8 cellular contexts compared by ENCODE assay signal in the genomic region with DNA sequence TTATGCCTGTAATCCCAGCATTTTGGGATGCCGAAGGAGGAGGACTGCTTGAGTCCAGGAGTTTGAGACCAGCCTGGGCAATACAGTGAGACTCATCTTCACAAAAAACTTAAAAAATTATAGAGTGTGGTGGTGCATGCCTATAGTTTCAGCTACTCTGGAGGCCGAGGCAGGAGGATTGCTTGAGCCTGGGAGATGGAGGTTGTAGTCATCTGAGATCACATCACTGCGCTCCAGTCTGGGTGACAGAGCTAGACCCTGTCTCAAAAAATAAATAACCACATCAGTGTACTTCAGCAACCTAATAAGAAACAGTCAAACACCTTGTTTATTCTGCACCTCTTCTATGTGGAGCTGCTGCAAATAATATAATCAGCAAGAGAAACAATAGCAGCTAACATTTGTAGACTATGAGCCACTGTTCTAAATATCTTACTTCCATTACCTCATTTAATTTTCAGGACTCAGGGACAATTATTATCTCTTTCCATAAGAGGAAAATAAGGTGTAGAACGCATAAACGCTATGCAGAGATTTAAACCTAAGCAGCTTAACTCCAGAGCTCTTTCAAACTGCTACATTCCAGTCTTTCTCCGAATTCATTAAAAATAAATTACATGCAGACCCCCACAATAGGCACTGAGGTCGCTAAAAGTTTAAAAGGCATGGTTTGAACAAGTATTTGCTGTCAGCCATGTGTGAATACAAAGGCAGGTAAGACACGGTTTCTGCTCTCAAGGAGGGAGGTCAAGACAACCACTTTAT. TPM values are rescaled to one million over a fixed set of nuclear protein-coding genes. Genes with fewer than 3 reads are reported as not detected.
A peak's percentile ranks its signal among the peaks of the same experiment; 100 is the strongest.
DNase-seq lines count a peak whose midpoint lies in the region; ATAC-seq and TF ChIP-seq lines count a peak whose summit lies in the region.

No MANE protein-coding gene starts in this region.

- intact Hi-C loops in HCT116 (cut with micrococcal nuclease): no loop called here

- H3K9me3 ChIP-seq in HCT116 (ENCODE audit: control insufficient read depth in 1 of 2, insufficient read depth in 1 of 2, low read depth in 1 of 2, low read length in 2 of 2): no peaks in the 10 kb centered on the region
- no peaks in the 10 kb centered on the region for H3K9me3 ChIP-seq in T-helper 17 cell (ENCODE audit: control insufficient read depth, low read length, poor library complexity, severe bottlenecking)
- H3K9me3 ChIP-seq in skeletal muscle satellite cell (replicated peaks; ENCODE audit: low read length): no peaks in the 10 kb centered on the region

- H3K4me3 ChIP-seq in HCT116 (replicated peaks in 1 of 2; ENCODE audit: low read depth in 1 of 2, low read length in 2 of 2) (peak overlapping the region; percentile 88 to 92), skeletal muscle satellite cell (ENCODE audit: low read length) (peak overlapping the region; percentile 96)

- no peak overlapping the region for H3K27ac ChIP-seq in HCT116 (ENCODE audit: low read depth, low read length)
- H3K27ac ChIP-seq in foreskin keratinocyte: peak overlapping the region; percentile 62

- H3K27me3 ChIP-seq in HCT116 (ENCODE audit: insufficient read depth, low read length) (no peaks in the 10 kb centered on the region), foreskin keratinocyte (no peaks in the 10 kb centered on the region), skeletal muscle satellite cell (ENCODE audit: control insufficient read depth, insufficient read depth, low read length) (no peaks in the 10 kb centered on the region)

- no peak for TF ChIP-seq POLR2A in HCT116 (IDR thresholded peaks at IDR 0.05; ENCODE audit: borderline replicate concordance, extremely low read depth, insufficient read depth, insufficient read length)

- H3K4me2 ChIP-seq in HCT116 (ENCODE audit: low read length) (peak overlapping the region; percentile 79), skeletal muscle satellite cell (ENCODE audit: low read length) (peak overlapping the region; percentile 88)

- POLR2A ChIA-PET in HCT116 (lab: Charles Lee): interaction anchor here (1.6 kb wide), 1 partner anchor 9 kb away, joined by 5 read pairs; no protein-coding TSS in a partner anchor

- peaks cover 10% of the 10 kb centered on the region for H3K36me3 Mint-ChIP-seq in T-helper 17 cell (ENCODE audit: low read depth)

- H3K9me2 ChIP-seq in HCT116 (ENCODE audit: insufficient read depth): no peaks in the 10 kb centered on the region

- H3K4me1 ChIP-seq in HCT116 (ENCODE audit: control insufficient read depth in 1 of 2, insufficient read depth in 2 of 2, low read length in 2 of 2) (peaks cover 0 to 12% of the 10 kb centered on the region in 2 experiments; a peak in 1 of 4 replicates), foreskin keratinocyte (no peaks in the 10 kb centered on the region), skeletal muscle satellite cell (ENCODE audit: control insufficient read depth, insufficient read depth, low read length) (peaks cover 15% of the 10 kb centered on the region)

- TF ChIP-seq CTCF in HCT116 (IDR thresholded peaks at IDR 0.05 in 2 of 3, conservative IDR thresholded peaks at IDR 0.05 in 1 of 3; ENCODE audit: borderline replicate concordance in 1 of 3, insufficient read depth in 1 of 3, low read depth in 2 of 3, low read length in 2 of 3): no peak
- no peak for TF ChIP-seq CTCF in foreskin keratinocyte (conservative IDR thresholded peaks at IDR 0.05)

- H3K27ac Mint-ChIP-seq in T-helper 17 cell: peak overlapping the region; percentile 95

- no peaks in the 10 kb centered on the region for H4K20me1 ChIP-seq in HCT116 (ENCODE audit: insufficient read depth)

- no peaks in the 10 kb centered on the region for H3K27me3 Mint-ChIP-seq in T-helper 17 cell

- DNase-seq in HCT116 (ENCODE audit: low read depth, low spot score) (no peak), T-helper 17 cell (no peak), foreskin keratinocyte (peak in 1 of 2 donors; percentile 24), GF-D8 (lab: John Stamatoyannopoulos, UW) (no peak), cerebellar nuclear complex (lab: John Stamatoyannopoulos, UW) (no peak), amniotic stem cell (lab: John Stamatoyannopoulos, UW) (no peak)

- RAD21 ChIA-PET in HCT116 (lab: Charles Lee; ENCODE audit: low non-redundant PET in 1 of 2, low total read pairs in 2 of 2, uncharacterized antibody in 2 of 2, unreplicated experiment in 2 of 2): no interaction called here

- peak overlapping the region; percentile 90 for H3K9ac ChIP-seq in HCT116 (ENCODE audit: low read length)
- H3K9ac ChIP-seq in skeletal muscle satellite cell (ENCODE audit: low read depth, low read length): peak overlapping the region; percentile 92

- ATAC-seq in HCT116 (no peak), T-helper 17 cell (no peak), foreskin keratinocyte (no peak), GM21737 (IDR thresholded peaks at IDR 0.05; ENCODE audit: unreplicated experiment) (no peak)

- peaks cover 34% of the 10 kb centered on the region for H3K79me2 ChIP-seq in HCT116 (ENCODE audit: insufficient read depth, low read length)

- H2AFZ ChIP-seq in HCT116 (ENCODE audit: low read depth, low read length, poor library complexity, severe bottlenecking): no peak overlapping the region

- no peak for TF ChIP-seq RAD21 in HCT116 (IDR thresholded peaks at IDR 0.05; ENCODE audit: low read depth)

- no TSS peak for BruUV-seq in HCT116 (replicated peaks; lab: Mats Ljungman, UMichigan)

- peak overlapping the region; percentile 98 for H3K4me3 Mint-ChIP-seq in T-helper 17 cell

- H3K36me3 ChIP-seq in HCT116 (ENCODE audit: control insufficient read depth in 1 of 2, insufficient read depth in 2 of 2, low read length in 2 of 2): peaks cover 7 to 13% of the 10 kb centered on the region in 2 experiments; a peak in 3 of 4 replicates
- H3K36me3 ChIP-seq in skeletal muscle satellite cell (ENCODE audit: insufficient read depth, low read length): peaks cover 3% of the 10 kb centered on the region

- CTCF ChIA-PET in HCT116 (lab: Charles Lee): interaction anchor here (3.7 kb wide), 1 partner anchor 9 kb away, joined by 29 read pairs; no protein-coding TSS in a partner anchor

- H3K4me1 Mint-ChIP-seq in T-helper 17 cell: peaks cover 23% of the 10 kb centered on the region

TF ChIP-seq in HCT116, 20 proteins besides CTCF, POLR2A, EP300 and RAD21 (continues in another document):
- TF ChIP-seq ZFX (IDR thresholded peaks at IDR 0.05) (no peak), YY1 (IDR thresholded peaks at IDR 0.05; ENCODE audit: extremely low read depth, insufficient replicate concordance, low read depth, low read length) (no peak), TCF7L2 (IDR thresholded peaks at IDR 0.05; ENCODE audit: borderline replicate concordance, extremely low read depth, insufficient read depth, insufficient read length) (no peak), POLR2AphosphoS5 (IDR thresholded peaks at IDR 0.05; ENCODE audit: low read depth, low read length) (no peak), CEBPB (IDR thresholded peaks at IDR 0.05; ENCODE audit: low read depth) (no peak), ELF1 (IDR thresholded peaks at IDR 0.05; ENCODE audit: borderline replicate concordance, low read depth) (no peak), CBX3 (IDR thresholded peaks at IDR 0.05; ENCODE audit: low read depth) (no peak), ZNF274 (IDR thresholded peaks at IDR 0.05; ENCODE audit: low read depth, low read length) (no peak), EGR1 (IDR thresholded peaks at IDR 0.05; ENCODE audit: low read depth) (no peak), SP1 (IDR thresholded peaks at IDR 0.05; ENCODE audit: low read depth) (no peak)
- TF ChIP-seq, protein P1, sequence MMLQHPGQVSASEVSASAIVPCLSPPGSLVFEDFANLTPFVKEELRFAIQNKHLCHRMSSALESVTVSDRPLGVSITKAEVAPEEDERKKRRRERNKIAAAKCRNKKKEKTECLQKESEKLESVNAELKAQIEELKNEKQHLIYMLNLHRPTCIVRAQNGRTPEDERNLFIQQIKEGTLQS (IDR thresholded peaks at IDR 0.05): no peak
- TF ChIP-seq, protein P2, sequence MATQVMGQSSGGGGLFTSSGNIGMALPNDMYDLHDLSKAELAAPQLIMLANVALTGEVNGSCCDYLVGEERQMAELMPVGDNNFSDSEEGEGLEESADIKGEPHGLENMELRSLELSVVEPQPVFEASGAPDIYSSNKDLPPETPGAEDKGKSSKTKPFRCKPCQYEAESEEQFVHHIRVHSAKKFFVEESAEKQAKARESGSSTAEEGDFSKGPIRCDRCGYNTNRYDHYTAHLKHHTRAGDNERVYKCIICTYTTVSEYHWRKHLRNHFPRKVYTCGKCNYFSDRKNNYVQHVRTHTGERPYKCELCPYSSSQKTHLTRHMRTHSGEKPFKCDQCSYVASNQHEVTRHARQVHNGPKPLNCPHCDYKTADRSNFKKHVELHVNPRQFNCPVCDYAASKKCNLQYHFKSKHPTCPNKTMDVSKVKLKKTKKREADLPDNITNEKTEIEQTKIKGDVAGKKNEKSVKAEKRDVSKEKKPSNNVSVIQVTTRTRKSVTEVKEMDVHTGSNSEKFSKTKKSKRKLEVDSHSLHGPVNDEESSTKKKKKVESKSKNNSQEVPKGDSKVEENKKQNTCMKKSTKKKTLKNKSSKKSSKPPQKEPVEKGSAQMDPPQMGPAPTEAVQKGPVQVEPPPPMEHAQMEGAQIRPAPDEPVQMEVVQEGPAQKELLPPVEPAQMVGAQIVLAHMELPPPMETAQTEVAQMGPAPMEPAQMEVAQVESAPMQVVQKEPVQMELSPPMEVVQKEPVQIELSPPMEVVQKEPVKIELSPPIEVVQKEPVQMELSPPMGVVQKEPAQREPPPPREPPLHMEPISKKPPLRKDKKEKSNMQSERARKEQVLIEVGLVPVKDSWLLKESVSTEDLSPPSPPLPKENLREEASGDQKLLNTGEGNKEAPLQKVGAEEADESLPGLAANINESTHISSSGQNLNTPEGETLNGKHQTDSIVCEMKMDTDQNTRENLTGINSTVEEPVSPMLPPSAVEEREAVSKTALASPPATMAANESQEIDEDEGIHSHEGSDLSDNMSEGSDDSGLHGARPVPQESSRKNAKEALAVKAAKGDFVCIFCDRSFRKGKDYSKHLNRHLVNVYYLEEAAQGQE (IDR thresholded peaks at IDR 0.05; ENCODE audit: low read depth): no peak

RNA-seq across cellular contexts. Expression of a gene that starts 1.2 kb away (rescaled TPM):
- total RNA-seq in HCT116 (2021; ENCODE audit: unreplicated experiment) (26.0 TPM), T-helper 17 cell (10 to 100 TPM in 1 of 2 donors, 1 to 10 TPM in 1; 6.6 to 10.7 TPM), foreskin keratinocyte (26.2 and 31.7 TPM in 2 replicates)
- polyA plus RNA-seq in HCT116 (2012): 9.4 and 11.6 TPM in 2 replicates
- 19.2 and 25.5 TPM in 2 replicates for polyA plus RNA-seq in foreskin keratinocyte
- 7.9 and 16.0 TPM in 2 replicates for total RNA-seq in skeletal muscle satellite cell (2012; rRNA removed)
